In the genomic region with DNA sequence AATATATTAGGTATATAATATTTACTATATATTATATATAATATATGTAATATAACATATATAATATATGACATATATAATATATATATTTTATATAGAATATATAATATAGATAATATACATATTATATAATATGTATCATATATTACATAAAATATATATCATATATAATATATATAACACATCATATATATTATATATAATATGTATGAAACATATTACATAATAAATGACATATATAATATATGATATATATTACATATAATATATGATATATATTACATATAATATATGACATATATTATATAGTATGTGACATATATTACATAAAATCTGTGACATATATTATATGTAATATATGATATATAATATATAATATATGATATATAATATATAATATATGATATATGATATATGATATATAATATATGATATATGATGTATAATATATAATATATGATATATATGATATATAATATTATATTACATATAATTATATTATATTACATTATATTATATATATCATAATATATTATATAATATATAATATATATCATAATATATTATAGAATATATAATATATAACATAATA, we compare ENCODE assay signal across 16 cellular contexts.
DNase-seq lines count a peak whose midpoint lies in the region; ATAC-seq, FAIRE-seq and TF ChIP-seq lines count a peak whose summit lies in the region.
"Had no signal": no experiment of that assay in that cellular context is flagged by ENCODE, and none has a peak within 500 bp of the region (broad histone marks: within the 10 kb centered on the region; RNA-seq: fewer than 3 reads in every experiment).

No MANE protein-coding gene starts in this region.

- in situ Hi-C loops in K562 (cut with MboI) = no loop called here

- H3K27ac ChIP-seq in K562 (ENCODE audit: extremely low read depth, low read depth, low read length) (no peak overlapping the region), pancreas (no peak overlapping the region)
- H3K27ac ChIP-seq: A549; BLaER1 treated with 17β-estradiol and CSF1 and Interleukin-3, amounts not matched to agents 10 nM and 100 nM; C4-2B had no signal

- no peak for TF ChIP-seq CTCF in K562 (IDR thresholded peaks at IDR 0.05 in 2 of 3, conservative IDR thresholded peaks at IDR 0.05 in 1 of 3; ENCODE audit: insufficient read depth in 2 of 3, low read depth in 1 of 3, low read length in 3 of 3)
- no peak for TF ChIP-seq CTCF in pancreas (IDR thresholded peaks at IDR 0.05)

- H3K27me3 ChIP-seq in K562 (ENCODE audit: control insufficient read depth in 2 of 2, insufficient read depth in 2 of 2, low read length in 2 of 2) (no peaks in the 10 kb centered on the region), pancreas (no peaks in the 10 kb centered on the region)
- H3K27me3 ChIP-seq: BLaER1 treated with 17β-estradiol and CSF1 and Interleukin-3, amounts not matched to agents 10 nM and 100 nM had no signal

- H3K9me1 ChIP-seq in K562 (ENCODE audit: control insufficient read depth, insufficient read depth, low read length) = no peaks in the 10 kb centered on the region

- no TSS peak for BruUV-seq in K562 (replicated peaks; lab: Mats Ljungman, UMichigan)

- intact Hi-C loops in K562 (cut with micrococcal nuclease) = no loop called here
- intact Hi-C loops in pancreas (cut with DNase I) = no loop called here

- no peaks in the 10 kb centered on the region for H3K4me1 ChIP-seq in K562 (replicated peaks in 1 of 2; ENCODE audit: control insufficient read depth in 2 of 2, insufficient read depth in 2 of 2, low read length in 2 of 2)
- no peaks in the 10 kb centered on the region for H3K4me1 ChIP-seq in pancreas
- H3K4me1 ChIP-seq: A549; BLaER1 treated with 17β-estradiol and CSF1 and Interleukin-3, amounts not matched to agents 10 nM and 100 nM; Caco-2 had no signal

- no peak overlapping the region for H2AFZ ChIP-seq in K562 (ENCODE audit: low read depth, low read length)

- no peak for TF ChIP-seq EP300 in K562 (IDR thresholded peaks at IDR 0.05; ENCODE audit: low read length)

- no peak for ATAC-seq in K562
- no peak for ATAC-seq in pancreas
- ATAC-seq in HG03095 (IDR thresholded peaks at IDR 0.05; ENCODE audit: unreplicated experiment) = no peak

- H3K36me3 ChIP-seq in K562 (ENCODE audit: control insufficient read depth, insufficient read depth, low read length) (no peaks in the 10 kb centered on the region), pancreas (no peaks in the 10 kb centered on the region)
- H3K36me3 ChIP-seq: BLaER1 treated with 17β-estradiol and CSF1 and Interleukin-3, amounts not matched to agents 10 nM and 100 nM had no signal

- no peaks in the 10 kb centered on the region for H3K79me2 ChIP-seq in K562 (ENCODE audit: control insufficient read depth, insufficient read depth, low read length)

- CTCF ChIA-PET in K562 (lab: Yijun Ruan, JAX; ENCODE audit: low intra/inter-chr PET ratio) = no interaction called here

- DNase-seq in RCC 7860 (ENCODE audit: low spot score) = peak; percentile 3
- DNase-seq in K562 (ENCODE audit: extremely low read depth in 1 of 4, low spot score in 3 of 4) = no peak
- DNase-seq in pancreas = no peak
- no peak for DNase-seq in central memory CD4-positive, alpha-beta T cell
- DNase-seq in NCI-H2081 treated with DMSO at 0.1 percent for 48 hours (lab: John Stamatoyannopoulos, UW) = no peak
- DNase-seq: 8988T, AML-193, Calu3, DMS79 treated with DMSO at 0.1 percent for 48 hours, GF-D8 had no signal

- H3K9me3 ChIP-seq in K562 (replicated peaks; ENCODE audit: control insufficient read depth, insufficient read depth, low read depth, low read length) (peaks cover 2% of the 10 kb centered on the region; the same call in 1 of the 2 replicates), pancreas (no peaks in the 10 kb centered on the region)
- H3K9me3 ChIP-seq: A549; BLaER1 treated with 17β-estradiol and CSF1 and Interleukin-3, amounts not matched to agents 10 nM and 100 nM; Caco-2 had no signal

- no peak overlapping the region for H3K9ac ChIP-seq in K562 (ENCODE audit: insufficient read depth in 1 of 2, low read depth in 2 of 2, low read length in 2 of 2)
- H3K9ac ChIP-seq: BLaER1 treated with 17β-estradiol and CSF1 and Interleukin-3, amounts not matched to agents 10 nM and 100 nM had no signal

- POLR2A ChIA-PET in K562 (lab: Yijun Ruan, JAX) = no interaction called here

- H3K4me2 ChIP-seq in K562 (ENCODE audit: insufficient read depth, low read length) = no peak overlapping the region
- H3K4me2 ChIP-seq: A549; BLaER1 treated with 17β-estradiol and CSF1 and Interleukin-3, amounts not matched to agents 10 nM and 100 nM had no signal

- FAIRE-seq in RCC 7860 (lab: Jason Lieb, UNC) (no peak), K562 (lab: Jason Lieb, UNC) (no peak), pancreas (lab: Jason Lieb, UNC) (peak; percentile 100)
- FAIRE-seq: D721Med had no signal

- no peaks in the 10 kb centered on the region for H4K20me1 ChIP-seq in K562 (replicated peaks; ENCODE audit: control insufficient read depth, insufficient read depth, low read length)
- H4K20me1 ChIP-seq: BLaER1 treated with 17β-estradiol and CSF1 and Interleukin-3, amounts not matched to agents 10 nM and 100 nM had no signal

- no peak for TF ChIP-seq RAD21 in K562 (CRISPR knock-in tag; conservative IDR thresholded peaks at IDR 0.05 in 1 of 2, IDR thresholded peaks at IDR 0.05 in 1 of 2)

- H3K4me3 ChIP-seq in K562 = no peak overlapping the region
- H3K4me3 ChIP-seq in pancreas = no peak overlapping the region
- H3K4me3 ChIP-seq: A549; BLaER1 treated with 17β-estradiol and CSF1 and Interleukin-3, amounts not matched to agents 10 nM and 100 nM had no signal

- TF ChIP-seq POLR2A in K562 (conservative IDR thresholded peaks at IDR 0.05) = no peak

TF ChIP-seq in K562, 482 proteins besides CTCF, POLR2A, EP300 and RAD21:
- TF ChIP-seq ZSCAN29 (IDR thresholded peaks at IDR 0.05) (no peak), PHF8 (IDR thresholded peaks at IDR 0.05; ENCODE audit: borderline replicate concordance, low read length) (no peak), NCOA2 (IDR thresholded peaks at IDR 0.05; ENCODE audit: partially characterized antibody in 2 of 2) (peak; percentile 33 to 99), ZNF274 (IDR thresholded peaks at IDR 0.05; ENCODE audit: borderline replicate concordance, low read depth, low read length) (peak; percentile 84; the same call in 1 of the 2 replicates), EP400 (IDR thresholded peaks at IDR 0.05) (peak; percentile 29; the same call in 1 of the 2 replicates), FOXJ2 (tag; IDR thresholded peaks at IDR 0.05) (no peak), ZNF253 (CRISPR knock-in tag; conservative IDR thresholded peaks at IDR 0.05) (no peak), PRPF4 (IDR thresholded peaks at IDR 0.05; ENCODE audit: insufficient read depth, low read depth, low read length, poor library complexity, severe bottlenecking) (peak; percentile 51), SAFB2 (IDR thresholded peaks at IDR 0.05; ENCODE audit: borderline replicate concordance, low read depth, low read length, severe bottlenecking) (no peak)
- TF ChIP-seq, protein P1, sequence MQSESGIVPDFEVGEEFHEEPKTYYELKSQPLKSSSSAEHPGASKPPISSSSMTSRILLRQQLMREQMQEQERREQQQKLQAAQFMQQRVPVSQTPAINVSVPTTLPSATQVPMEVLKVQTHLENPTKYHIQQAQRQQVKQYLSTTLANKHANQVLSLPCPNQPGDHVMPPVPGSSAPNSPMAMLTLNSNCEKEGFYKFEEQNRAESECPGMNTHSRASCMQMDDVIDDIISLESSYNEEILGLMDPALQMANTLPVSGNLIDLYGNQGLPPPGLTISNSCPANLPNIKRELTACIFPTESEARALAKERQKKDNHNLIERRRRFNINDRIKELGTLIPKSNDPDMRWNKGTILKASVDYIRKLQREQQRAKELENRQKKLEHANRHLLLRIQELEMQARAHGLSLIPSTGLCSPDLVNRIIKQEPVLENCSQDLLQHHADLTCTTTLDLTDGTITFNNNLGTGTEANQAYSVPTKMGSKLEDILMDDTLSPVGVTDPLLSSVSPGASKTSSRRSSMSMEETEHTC (IDR thresholded peaks at IDR 0.05) = no peak
